26 cellular contexts compared by ENCODE assay signal in the genomic region with DNA sequence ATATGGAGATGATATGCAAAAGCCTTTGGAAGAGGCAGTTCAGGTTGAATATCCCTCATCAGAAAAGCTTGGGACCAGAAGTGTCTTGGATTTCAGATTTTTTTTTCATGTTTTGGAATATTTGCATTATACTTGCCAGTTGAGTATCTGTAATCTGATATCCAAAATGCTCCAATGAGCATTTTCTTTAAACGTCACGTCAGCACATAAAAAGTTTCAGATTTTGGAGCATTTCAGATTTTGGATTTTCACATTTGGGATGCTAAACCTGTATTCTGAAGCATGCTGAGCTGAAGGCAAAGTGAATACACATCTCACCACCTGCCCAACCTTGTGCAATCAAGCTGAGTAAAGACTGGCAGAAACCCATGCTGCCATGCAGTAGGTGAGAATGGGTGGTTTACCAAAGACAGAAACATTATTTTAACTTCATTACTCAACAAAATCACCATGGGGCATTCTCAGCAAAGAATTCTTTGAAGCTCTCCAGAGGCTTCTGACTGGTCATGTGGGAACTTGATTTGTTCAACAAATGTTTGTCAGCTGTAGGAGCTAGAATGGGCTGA.
A peak's percentile ranks its signal among the peaks of the same experiment; 100 is the strongest.
DNase-seq lines count a peak whose midpoint lies in the region; ATAC-seq, FAIRE-seq and TF ChIP-seq lines count a peak whose summit lies in the region.
"Had no signal": no experiment of that assay in that cellular context is flagged by ENCODE, and none has a peak within 500 bp of the region (broad histone marks: within the 10 kb centered on the region; RNA-seq: fewer than 3 reads in every experiment).

No MANE protein-coding gene starts in this region.

- no TSS peak for BruUV-seq in mammary epithelial cell (replicated peaks; lab: Mats Ljungman, UMichigan)

- no peaks in the 10 kb centered on the region for H3K79me2 ChIP-seq in mammary epithelial cell (ENCODE audit: insufficient read depth, low read length)

- FAIRE-seq in GM18507 (lab: Jason Lieb, UNC): peak; percentile 69
- FAIRE-seq: H54, pancreas had no signal

- no peak for DNase-seq in CD4-positive, alpha-beta T cell
- DNase-seq in GM18507 (ENCODE audit: extremely low spot score, insufficient read length, low read depth) (no peak), mammary epithelial cell (peak; percentile 64), left lung (no peak), GM20000 (ENCODE audit: low spot score) (no peak), neuronal stem cell (ENCODE audit: low spot score) (no peak), left cardiac atrium (no peak), NCI-H2171 treated with DMSO at 0.1 percent for 48 hours (lab: John Stamatoyannopoulos, UW) (no peak)
- DNase-seq: activated CD4-positive, alpha-beta T cell treated with anti-CD3 and anti-CD28 coated beads, Interleukin-2, amount 10 ng/mL, durations not matched to agents 24 days and 14 days; activated CD8-positive, alpha-beta memory T cell treated with anti-CD3 and anti-CD28 coated beads, Interleukin-2, amount 10 ng/mL, durations not matched to agents 7 days and 5 days; activated naive CD4-positive, alpha-beta T cell treated with anti-CD3 and anti-CD28 coated beads, Interleukin-2, amount 10 ng/mL, durations not matched to agents 7 days and 5 days; amygdala; C1 segment of cervical spinal cord; cortex of kidney; endodermal cell; NCI-H1105; NCI-H187 treated with DMSO at 0.1 percent for 48 hours; NCI-H69; pancreas; SJCRH30; substantia nigra; upper lobe of right lung had no signal

- dilution Hi-C loops in mammary epithelial cell (cut with HindIII; ENCODE audit: low sequenced_read_pairs): no loop called here

- no peak overlapping the region for H2AK5ac ChIP-seq in neuronal stem cell (ENCODE audit: low read depth, low read length)

- no peaks in the 10 kb centered on the region for H3K36me3 ChIP-seq in mammary epithelial cell (ENCODE audit: insufficient read depth, low read length)
- H3K36me3 ChIP-seq in left lung: no peaks in the 10 kb centered on the region
- H3K36me3 ChIP-seq in neuronal stem cell (replicated peaks in 1 of 2; ENCODE audit: control insufficient read depth in 2 of 2, insufficient read depth in 2 of 2, low read length in 2 of 2): no peaks in the 10 kb centered on the region
- H3K36me3 ChIP-seq: pancreas, right atrium auricular region, SJCRH30, upper lobe of right lung had no signal

- no peak for ATAC-seq in CD4-positive, alpha-beta T cell (ENCODE audit: poor library complexity)
- peak; percentile 48 for ATAC-seq in left lung
- ATAC-seq in left cardiac atrium: no peak
- ATAC-seq: pancreas, upper lobe of right lung had no signal

- H2AFZ ChIP-seq in mammary epithelial cell (ENCODE audit: low read depth, low read length) (no peak overlapping the region), neuronal stem cell (ENCODE audit: low read length) (no peak overlapping the region)

- no peaks in the 10 kb centered on the region for H3K9me3 Mint-ChIP-seq in CD4-positive, alpha-beta T cell
- H3K9me3 Mint-ChIP-seq: activated naive CD4-positive, alpha-beta T cell treated with anti-CD3 and anti-CD28 coated beads, Interleukin-2, amount 10 ng/mL, durations not matched to agents 7 days and 5 days had no signal

- no peak for TF ChIP-seq CTCF in CD4-positive, alpha-beta T cell (IDR thresholded peaks at IDR 0.05)
- TF ChIP-seq CTCF in mammary epithelial cell (conservative IDR thresholded peaks at IDR 0.05 in 1 of 2, IDR thresholded peaks at IDR 0.05 in 1 of 2; ENCODE audit: extremely low read depth in 1 of 2, insufficient read depth in 1 of 2, low read depth in 1 of 2, low read length in 2 of 2) (no peak), left lung (IDR thresholded peaks at IDR 0.05) (no peak), GM20000 (IDR thresholded peaks at IDR 0.05; ENCODE audit: extremely low read depth, missing control alignments) (no peak)

- H2BK12ac ChIP-seq in neuronal stem cell (ENCODE audit: low read length): no peak overlapping the region

- H3K4me3 ChIP-seq in mammary epithelial cell (replicated peaks in 1 of 3; ENCODE audit: insufficient read depth in 1 of 3, low read depth in 2 of 3, low read length in 3 of 3): no peak overlapping the region
- no peak overlapping the region for H3K4me3 ChIP-seq in left lung
- H3K4me3 ChIP-seq in neuronal stem cell (ENCODE audit: low read length in 2 of 2): no peak overlapping the region
- H3K4me3 ChIP-seq: pancreas, right atrium auricular region, SJCRH30, upper lobe of right lung had no signal

- no peak overlapping the region for H4K8ac ChIP-seq in neuronal stem cell (ENCODE audit: low read depth, low read length)

- H3K27me3 ChIP-seq in CD4-positive, alpha-beta T cell (ENCODE audit: control insufficient read depth, insufficient read depth, low read length): no peaks in the 10 kb centered on the region
- H3K27me3 ChIP-seq in mammary epithelial cell (ENCODE audit: insufficient read depth, low read length) (no peaks in the 10 kb centered on the region), left lung (no peaks in the 10 kb centered on the region), neuronal stem cell (ENCODE audit: control insufficient read depth in 3 of 3, insufficient read depth in 3 of 3, low read depth in 1 of 3, low read length in 3 of 3) (no peaks in the 10 kb centered on the region)
- H3K27me3 ChIP-seq: pancreas, right atrium auricular region, SJCRH30, upper lobe of right lung had no signal

- no peak overlapping the region for H3K14ac ChIP-seq in neuronal stem cell (ENCODE audit: low read length)

- WGBS in mammary epithelial cell (ENCODE audit: low coverage, missing lambda C conversion rate): 52% methylated on average over 2 of the region's 2 CpGs
- no CpG with 5 or more reads among the region's 2 CpGs for WGBS in neuronal stem cell (ENCODE audit: extremely low coverage in 2 of 2, insufficient read length in 2 of 2, insufficient replicate concordance in 1 of 2), 2 donors

- H4K20me1 ChIP-seq in mammary epithelial cell (ENCODE audit: insufficient read depth, low read length): no peaks in the 10 kb centered on the region

- peak overlapping the region; percentile 33 for H3K27ac Mint-ChIP-seq in CD4-positive, alpha-beta T cell
- H3K27ac Mint-ChIP-seq: activated CD4-positive, alpha-beta T cell treated with anti-CD3 and anti-CD28 coated beads, Interleukin-2, amount 10 ng/mL, durations not matched to agents 24 days and 14 days; activated naive CD4-positive, alpha-beta T cell treated with anti-CD3 and anti-CD28 coated beads, Interleukin-2, amount 10 ng/mL, durations not matched to agents 7 days and 5 days; endodermal cell; mesothelial cell of epicardium; nephron had no signal

- H3K4me1 ChIP-seq in mammary epithelial cell (ENCODE audit: insufficient read depth, low read length): peaks cover 6% of the 10 kb centered on the region
- peaks cover 0 to 7% of the 10 kb centered on the region in 2 donors for H3K4me1 ChIP-seq in left lung
- peaks cover 0 to 2% of the 10 kb centered on the region in 2 donors for H3K4me1 ChIP-seq in neuronal stem cell (ENCODE audit: control insufficient read depth in 2 of 2, insufficient read depth in 1 of 2, low read depth in 1 of 2, low read length in 2 of 2)
- H3K4me1 ChIP-seq: pancreas, right atrium auricular region, SJCRH30, upper lobe of right lung had no signal

- no peak overlapping the region for H4K91ac ChIP-seq in neuronal stem cell (ENCODE audit: low read depth, low read length, poor library complexity)

- H3K4me2 ChIP-seq in mammary epithelial cell (ENCODE audit: insufficient read depth, low read depth, low read length) (no peak overlapping the region), neuronal stem cell (ENCODE audit: insufficient read depth, low read length, poor library complexity, severe bottlenecking) (no peak overlapping the region)

- no peaks in the 10 kb centered on the region for H3K79me1 ChIP-seq in neuronal stem cell (ENCODE audit: low read depth, low read length)

- in situ Hi-C loops in mammary epithelial cell (cut with MboI; ENCODE audit: low sequenced_read_pairs in 2 of 2): no loop called here

- intact Hi-C loops in CD4-positive, alpha-beta T cell (cut with DNase I, micrococcal nuclease): no loop called here
- intact Hi-C loops in mammary epithelial cell (cut with micrococcal nuclease): no loop called here
- intact Hi-C loops in left lung (cut with DNase I): no loop called here
- intact Hi-C loops in left cardiac atrium (cut with DNase I): no loop called here

- H3K9ac ChIP-seq in mammary epithelial cell (ENCODE audit: insufficient read depth, low read length) (no peak overlapping the region), neuronal stem cell (ENCODE audit: low read depth, low read length, poor library complexity) (no peak overlapping the region)

- CTCF ChIA-PET in CD4-positive, alpha-beta T cell (lab: Charles Lee): interaction anchor here (1.5 kb wide), 1 partner anchor 16 kb away, joined by 3 read pairs; no protein-coding TSS in a partner anchor
- CTCF ChIA-PET in mammary epithelial cell (lab: Charles Lee; ENCODE audit: low non-redundant PET): no interaction called here

- POLR2A ChIA-PET in CD4-positive, alpha-beta T cell (lab: Charles Lee): interaction anchor here (0.9 to 1.3 kb wide), 2 partner anchors 14 to 25 kb away, joined by 3 to 4 read pairs; no protein-coding TSS in a partner anchor

- H2BK5ac ChIP-seq in neuronal stem cell (ENCODE audit: low read length): no peak overlapping the region

- peaks cover 20% of the 10 kb centered on the region for H3K36me3 Mint-ChIP-seq in CD4-positive, alpha-beta T cell (ENCODE audit: low read depth)
- H3K36me3 Mint-ChIP-seq: mesothelial cell of epicardium had no signal

- H3K9me3 ChIP-seq in CD4-positive, alpha-beta T cell (ENCODE audit: control insufficient read depth, low read length): no peaks in the 10 kb centered on the region
- no peaks in the 10 kb centered on the region for H3K9me3 ChIP-seq in mammary epithelial cell (replicated peaks; ENCODE audit: insufficient read depth, low read length)
- no peaks in the 10 kb centered on the region for H3K9me3 ChIP-seq in left lung
- no peaks in the 10 kb centered on the region for H3K9me3 ChIP-seq in neuronal stem cell (replicated peaks in 1 of 2; ENCODE audit: control insufficient read depth in 2 of 2, insufficient read depth in 1 of 2, low read depth in 1 of 2, low read length in 2 of 2)
- H3K9me3 ChIP-seq: pancreas, right atrium auricular region, SJCRH30, upper lobe of right lung had no signal

- no peak overlapping the region for H3K18ac ChIP-seq in neuronal stem cell (ENCODE audit: low read length)

- H2BK120ac ChIP-seq in neuronal stem cell (ENCODE audit: low read depth, low read length): no peak overlapping the region

- no peak overlapping the region for H3K27ac ChIP-seq in CD4-positive, alpha-beta T cell (ENCODE audit: low read depth, low read length)
- no peak overlapping the region for H3K27ac ChIP-seq in mammary epithelial cell (ENCODE audit: insufficient read depth, low read depth, low read length)
- no peak overlapping the region for H3K27ac ChIP-seq in left lung
- H3K27ac ChIP-seq in neuronal stem cell (replicated peaks; ENCODE audit: low read length): no peak overlapping the region
- H3K27ac ChIP-seq: pancreas, right atrium auricular region, SJCRH30, upper lobe of right lung had no signal

- H3K23ac ChIP-seq in neuronal stem cell (ENCODE audit: low read depth, low read length, poor library complexity): no peak overlapping the region

- H3K27me3 Mint-ChIP-seq in CD4-positive, alpha-beta T cell: no peaks in the 10 kb centered on the region
- H3K27me3 Mint-ChIP-seq: activated CD4-positive, alpha-beta T cell treated with anti-CD3 and anti-CD28 coated beads, Interleukin-2, amount 10 ng/mL, durations not matched to agents 24 days and 14 days; activated CD8-positive, alpha-beta memory T cell treated with anti-CD3 and anti-CD28 coated beads, Interleukin-2, amount 10 ng/mL, durations not matched to agents 7 days and 5 days; activated naive CD4-positive, alpha-beta T cell treated with anti-CD3 and anti-CD28 coated beads, Interleukin-2, amount 10 ng/mL, durations not matched to agents 7 days and 5 days had no signal

- H2BK15ac ChIP-seq in neuronal stem cell (ENCODE audit: low read length): no peak overlapping the region

- peaks cover 83% of the 10 kb centered on the region for H3K4me1 Mint-ChIP-seq in CD4-positive, alpha-beta T cell (ENCODE audit: low read depth)
- H3K4me1 Mint-ChIP-seq: nephron had no signal

- H3K4me3 Mint-ChIP-seq in CD4-positive, alpha-beta T cell: no peak overlapping the region
- H3K4me3 Mint-ChIP-seq: activated CD4-positive, alpha-beta T cell treated with anti-CD3 and anti-CD28 coated beads, Interleukin-2, amount 10 ng/mL, durations not matched to agents 24 days and 14 days; activated CD8-positive, alpha-beta memory T cell treated with anti-CD3 and anti-CD28 coated beads, Interleukin-2, amount 10 ng/mL, durations not matched to agents 7 days and 5 days; activated naive CD4-positive, alpha-beta T cell treated with anti-CD3 and anti-CD28 coated beads, Interleukin-2, amount 10 ng/mL, durations not matched to agents 7 days and 5 days; endodermal cell; mesothelial cell of epicardium; nephron had no signal

- H3K4ac ChIP-seq in neuronal stem cell (ENCODE audit: low read length): no peak overlapping the region
